In genomic region chr2:66494708-66495107, GRCh38 we compare ENCODE assay signal across 11 cellular contexts. TPM values are rescaled to one million over a fixed set of nuclear protein-coding genes. Genes with fewer than 3 reads are reported as not detected.
A peak's percentile ranks its signal among the peaks of the same experiment; 100 is the strongest.
DNase-seq lines count a peak whose midpoint lies in the region; ATAC-seq and TF ChIP-seq lines count a peak whose summit lies in the region.
"Had no signal": no experiment of that assay in that cellular context is flagged by ENCODE, and none has a peak within 500 bp of the region (broad histone marks: within the 10 kb centered on the region; RNA-seq: fewer than 3 reads in every experiment).

No MANE protein-coding gene starts in this region.

- peak overlapping the region in 1 of 12 donors; percentile 58 for H3K27ac ChIP-seq in heart left ventricle
- no peak overlapping the region for H3K27ac ChIP-seq in gastrocnemius medialis

- H3K4me3 Mint-ChIP-seq in WTC11: no peak overlapping the region
- H3K4me3 Mint-ChIP-seq: effector memory CD8-positive, alpha-beta T cell had no signal

- TF ChIP-seq POLR2A in heart left ventricle (IDR thresholded peaks at IDR 0.05) (no peak), gastrocnemius medialis (IDR thresholded peaks at IDR 0.05) (no peak)

- intact Hi-C loops in heart left ventricle (cut with DNase I): loop anchor here in 7 of 10 donors (5.0 to 10.0 kb wide), 5 partner anchors 37 to 60 kb away; partner anchors contain the start of gene MEIS1 (in 2 of the 7)
- intact Hi-C loops in gastrocnemius medialis (cut with DNase I; ENCODE audit: low total_unique reads): no loop called here

- in situ Hi-C loops in gastrocnemius medialis (cut with MboI; ENCODE audit: low sequenced_read_pairs in 4 of 4): no loop called here

- H3K9me3 Mint-ChIP-seq in WTC11: no peaks in the 10 kb centered on the region

- no peak overlapping the region for H3K27ac Mint-ChIP-seq in WTC11
- H3K27ac Mint-ChIP-seq: effector memory CD8-positive, alpha-beta T cell had no signal

- 51 to 65% (median 57%) methylated on average over 6 of the region's 6 CpGs for WGBS in heart left ventricle, 4 donors

- H3K4me3 ChIP-seq in heart left ventricle (no peak overlapping the region), gastrocnemius medialis (no peak overlapping the region)

- H3K4me1 Mint-ChIP-seq in WTC11: peaks cover 46% of the 10 kb centered on the region

- CTCF ChIA-PET in WTC11 (lab: Charles Lee): no interaction called here

- no peak for ATAC-seq in WTC11
- ATAC-seq in heart left ventricle: peak in 2 of 4 donors; percentile 6 to 43
- ATAC-seq in gastrocnemius medialis: no peak
- no peak for ATAC-seq in HG03097 (IDR thresholded peaks at IDR 0.05; ENCODE audit: low FRiP score, unreplicated experiment)
- ATAC-seq: effector memory CD8-positive, alpha-beta T cell had no signal

- H3K9me3 ChIP-seq in heart left ventricle: no peaks in the 10 kb centered on the region
- H3K9me3 ChIP-seq in gastrocnemius medialis: no peaks in the 10 kb centered on the region

- DNase-seq in HCEC 1CT: peak; percentile 89
- DNase-seq in WTC11 (ENCODE audit: low spot score): no peak
- peak in 4 of 5 donors; percentile 26 to 63 (median 37) for DNase-seq in heart left ventricle
- peak; percentile 10 to 40 for DNase-seq in gastrocnemius medialis
- DNase-seq in AML-193 (lab: John Stamatoyannopoulos, UW): no peak
- no peak for DNase-seq in iPS-NIHi11 (ENCODE audit: low spot score)
- DNase-seq in activated gamma-delta T cell treated with Interleukin-2 at 50 U/mL for 16 hours: no peak
- DNase-seq: activated T-cell treated with anti-CD3 and anti-CD28 coated beads for 4 hours; effector memory CD8-positive, alpha-beta T cell; NCI-H2029 had no signal

- H3K36me3 ChIP-seq in heart left ventricle: peaks cover 0 to 6% (median 0%) of the 10 kb centered on the region in 9 donors
- no peaks in the 10 kb centered on the region for H3K36me3 ChIP-seq in gastrocnemius medialis

- H3K36me3 Mint-ChIP-seq in WTC11: no peaks in the 10 kb centered on the region

- H3K4me1 ChIP-seq in heart left ventricle: peaks cover 0 to 68% (median 33%) of the 10 kb centered on the region in 12 donors
- no peaks in the 10 kb centered on the region for H3K4me1 ChIP-seq in gastrocnemius medialis

- peaks cover 3% of the 10 kb centered on the region; the same call in 1 of the 2 replicates for H3K27me3 Mint-ChIP-seq in WTC11 (ENCODE audit: low read depth)
- H3K27me3 Mint-ChIP-seq: effector memory CD8-positive, alpha-beta T cell had no signal

- POLR2A ChIA-PET in WTC11 (lab: Charles Lee): no interaction called here

- H3K27me3 ChIP-seq in heart left ventricle (no peaks in the 10 kb centered on the region), gastrocnemius medialis (no peaks in the 10 kb centered on the region)

- no peak for TF ChIP-seq CTCF in WTC11 (IDR thresholded peaks at IDR 0.05)
- no peak for TF ChIP-seq CTCF in heart left ventricle (IDR thresholded peaks at IDR 0.05)
- no peak for TF ChIP-seq CTCF in gastrocnemius medialis (IDR thresholded peaks at IDR 0.05 in 4 of 5, conservative IDR thresholded peaks at IDR 0.05 in 1 of 5)

TF ChIP-seq in WTC11, 78 proteins besides CTCF, POLR2A, EP300 and RAD21:
- TF ChIP-seq CREM (CRISPR knock-in tag; IDR thresholded peaks at IDR 0.05) (no peak), MYBL2 (CRISPR knock-in tag; IDR thresholded peaks at IDR 0.05) (no peak), GABPB1 (CRISPR knock-in tag; IDR thresholded peaks at IDR 0.05) (peak; percentile 54)

RNA-seq across cellular contexts. Expression of gene MEIS1, which starts 59.8 kb away (rescaled TPM):
- 0.30 to 0.48 TPM (median 0.39 TPM) in 3 replicates for total RNA-seq in WTC11 (2021)
- total RNA-seq in heart left ventricle: 10 to 100 TPM; 21.3 to 50.8 (median 41.8) TPM
- polyA plus RNA-seq in heart left ventricle: 10 to 100 TPM; 12.9 to 55.7 TPM
- total RNA-seq in gastrocnemius medialis: 1 to 10 TPM; 1.3 to 8.2 (median 2.0) TPM

Comparison
In these comparisons a context has a peak if more than half of its experiments do, and no peak if none do; other contexts are left out.
1. DNase-seq: peak in HCEC 1CT (single experiment), heart left ventricle (4 of 5) and gastrocnemius medialis (2 of 2); none in WTC11 (single experiment), AML-193 (0 of 2), iPS-NIHi11 (single experiment) and activated gamma-delta T cell treated with Interleukin-2 at 50 U/mL for 16 hours (single experiment).